In the genomic region with DNA sequence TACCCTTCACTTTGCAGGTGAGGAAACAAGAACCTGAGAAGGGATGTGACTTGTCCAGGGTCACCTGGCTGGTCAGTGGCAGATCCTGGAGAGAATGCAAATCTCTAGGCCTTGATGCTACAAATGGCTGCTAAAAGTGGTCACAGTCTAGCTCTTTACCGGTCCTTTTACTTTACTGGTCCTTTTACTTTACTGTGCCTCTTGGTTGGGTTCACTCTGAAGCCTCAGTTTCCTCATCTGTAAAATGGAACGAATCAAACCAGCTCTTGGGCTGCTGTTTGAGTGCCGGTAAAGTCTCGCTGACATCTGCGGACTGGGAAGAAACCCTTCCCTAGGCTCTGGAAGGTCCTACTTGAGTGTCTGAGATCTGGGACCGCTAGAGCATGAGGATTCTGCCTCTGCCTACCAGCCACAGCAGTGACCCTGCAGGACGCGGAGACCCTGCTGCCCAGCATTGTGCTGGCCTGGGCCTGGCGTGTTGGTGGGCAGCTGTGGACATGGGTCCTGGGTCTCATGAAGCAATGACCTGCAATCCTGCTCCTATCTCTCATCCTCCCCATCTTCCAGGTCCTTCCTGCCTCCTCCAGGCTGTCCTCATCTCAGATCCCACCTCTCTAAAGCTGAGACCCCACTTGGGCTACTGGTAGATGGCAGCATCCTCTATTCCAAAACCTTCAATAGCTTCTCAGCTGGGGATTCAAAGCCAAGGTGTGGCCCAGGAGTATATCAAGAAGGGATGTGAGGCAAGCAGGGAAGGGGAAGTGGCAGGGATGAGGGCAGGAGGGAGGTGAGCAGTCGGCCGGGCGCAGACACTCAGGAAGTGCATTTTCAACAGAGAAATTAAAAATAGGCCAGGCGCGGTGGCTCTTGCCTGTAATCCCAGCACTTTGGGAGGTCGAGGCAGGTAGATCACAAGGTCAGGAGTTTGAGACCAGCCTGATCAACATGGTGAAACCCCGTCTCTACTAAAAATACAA, we compare ENCODE assay signal across 21 cellular contexts.
"Had no signal": no experiment of that assay in that cellular context is flagged by ENCODE, and none has a peak within 500 bp of the region (broad histone marks: within the 10 kb centered on the region; RNA-seq: fewer than 3 reads in every experiment).

No MANE protein-coding gene starts in this region.

- ATAC-seq: activated CD4-positive, CD25-positive, alpha-beta regulatory T cell treated with anti-CD3 and anti-CD28 coated beads, Interleukin-2, amount 50 U/mL, for 24 hours; activated naive CD8-positive, alpha-beta T cell treated with anti-CD3 and anti-CD28 coated beads, Interleukin-2, amount 50 U/mL, for 24 hours; foreskin keratinocyte; heart left ventricle; natural killer cell had no signal

- H3K4me1 ChIP-seq: foreskin keratinocyte, right atrium auricular region, suprapubic skin had no signal

- H3K4me1 Mint-ChIP-seq: immature natural killer cell had no signal

- H3K27ac ChIP-seq: foreskin keratinocyte, heart left ventricle, right atrium auricular region, skin epidermis, suprapubic skin, upper lobe of left lung had no signal

- H3K9me3 ChIP-seq: heart left ventricle, right atrium auricular region, suprapubic skin, upper lobe of left lung had no signal

- H3K36me3 ChIP-seq: heart left ventricle, right atrium auricular region, suprapubic skin, upper lobe of left lung had no signal

- H3K4me3 Mint-ChIP-seq: activated naive CD4-positive, alpha-beta T cell treated with anti-CD3 and anti-CD28 coated beads for 36 hours; activated naive CD8-positive, alpha-beta T cell treated with anti-CD3 and anti-CD28 coated beads, Interleukin-2, amount 50 U/mL, for 24 hours; dendritic cell treated with granulocyte-macrophage colony-stimulating factor and Interleukin-4, amounts not matched to agents 40 ng/mL and 50 ng/mL, for 4 days; immature natural killer cell; natural killer cell had no signal

- H3K4me3 ChIP-seq: heart left ventricle, right atrium auricular region, skin epidermis, suprapubic skin, upper lobe of left lung had no signal

- H3K27me3 Mint-ChIP-seq: activated naive CD8-positive, alpha-beta T cell treated with anti-CD3 and anti-CD28 coated beads, Interleukin-2, amount 50 U/mL, for 24 hours had no signal

- DNase-seq: activated CD4-positive, alpha-beta T cell treated with anti-CD3 and anti-CD28 coated beads, Interleukin-2, amount 50 U/mL, for 4 hours; activated naive CD4-positive, alpha-beta T cell treated with anti-CD3 and anti-CD28 coated beads for 36 hours; activated naive CD8-positive, alpha-beta T cell treated with anti-CD3 and anti-CD28 coated beads, Interleukin-2, amount 50 U/mL, for 24 hours; activated T-cell treated with anti-CD3 and anti-CD28 coated beads for 4 hours; aorta; effector memory CD4-positive, alpha-beta T cell; foreskin keratinocyte; heart left ventricle; immature natural killer cell; mesenchymal stem cell; natural killer cell; nucleus accumbens; stimulated activated CD4-positive, alpha-beta T cell treated with anti-CD3 and anti-CD28 coated beads, Interleukin-4, amount 100 ng/mL, for 24 hours; stimulated activated naive CD4-positive, alpha-beta T cell treated with Interleukin-2 at 50 U/mL for 16 hours had no signal

- H3K36me3 Mint-ChIP-seq: immature natural killer cell, natural killer cell had no signal

- H3K27ac Mint-ChIP-seq: activated naive CD4-positive, alpha-beta T cell treated with anti-CD3 and anti-CD28 coated beads for 36 hours; activated naive CD8-positive, alpha-beta T cell treated with anti-CD3 and anti-CD28 coated beads, Interleukin-2, amount 50 U/mL, for 24 hours; activated T-helper 2 cell treated with anti-CD3 and anti-CD28 coated beads, Interferon-gamma antibody, Interleukin-2, Interleukin-4, amounts not matched to agents 10 μg/mL and 5 μg/mL and 100 μg/mL, durations not matched to agents 14 hours and 24 hours and 36 hours; dendritic cell treated with granulocyte-macrophage colony-stimulating factor and Interleukin-4, amounts not matched to agents 40 ng/mL and 50 ng/mL, for 4 days; natural killer cell had no signal

- H3K9me3 Mint-ChIP-seq: activated naive CD4-positive, alpha-beta T cell treated with anti-CD3 and anti-CD28 coated beads for 36 hours; activated naive CD8-positive, alpha-beta T cell treated with anti-CD3 and anti-CD28 coated beads, Interleukin-2, amount 50 U/mL, for 24 hours; activated T-helper 2 cell treated with anti-CD3 and anti-CD28 coated beads, Interferon-gamma antibody, Interleukin-2, Interleukin-4, amounts not matched to agents 10 μg/mL and 5 μg/mL and 100 μg/mL, durations not matched to agents 14 hours and 24 hours and 36 hours; dendritic cell treated with granulocyte-macrophage colony-stimulating factor and Interleukin-4, amounts not matched to agents 40 ng/mL and 50 ng/mL, for 4 days; immature natural killer cell; natural killer cell had no signal

- H3K27me3 ChIP-seq: foreskin keratinocyte, heart left ventricle, right atrium auricular region, suprapubic skin, upper lobe of left lung had no signal
